ENCODE assay signal across 1 cellular context in the genomic region with DNA sequence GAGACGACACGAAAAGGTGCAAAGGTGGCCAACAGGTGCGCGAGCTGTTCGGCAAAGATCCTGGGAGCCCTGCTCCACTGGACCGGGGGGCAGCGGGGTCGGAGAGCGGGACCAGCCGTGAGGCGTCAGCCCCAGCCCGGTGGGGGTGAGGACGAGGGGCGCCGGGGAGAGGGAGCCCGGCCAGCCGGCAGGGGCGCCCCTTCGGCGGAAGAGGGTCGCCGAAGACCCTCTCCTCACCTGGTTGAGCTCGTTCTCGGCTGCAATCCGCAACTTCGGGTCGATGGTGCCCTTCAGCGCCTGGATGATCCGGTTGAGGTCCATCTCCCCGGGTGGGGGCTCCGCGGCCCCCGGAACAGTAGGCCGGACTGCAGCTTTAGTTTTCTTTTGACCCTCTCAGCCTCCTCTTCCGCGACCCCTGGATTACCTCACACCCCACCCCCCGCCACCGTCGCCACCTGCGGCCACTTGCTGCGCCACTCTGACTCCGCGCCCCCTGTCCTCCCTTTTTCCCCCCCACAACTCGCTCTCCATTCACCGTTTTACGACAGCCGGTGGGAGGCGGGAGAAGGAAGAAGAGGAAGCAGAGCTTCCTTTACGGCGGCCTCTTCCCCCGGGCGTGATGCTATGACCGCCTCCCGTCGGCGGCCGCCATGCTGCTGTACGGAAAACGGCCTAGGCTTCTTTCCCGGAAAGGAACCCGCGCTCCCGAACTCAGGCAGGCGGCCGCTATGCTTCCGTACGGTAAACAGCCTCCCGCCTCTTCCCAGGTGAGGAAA.
TF ChIP-seq lines count a peak whose summit lies in the region.

A gene (minus strand): TSS at position 543 of the 776 bp plus-strand sequence. CDS start 222 bp downstream, at position 321.

TF ChIP-seq in HepG2, 621 proteins besides CTCF, POLR2A, EP300 and RAD21 (continued from another document and continues in another):
- TF ChIP-seq, protein P1, sequence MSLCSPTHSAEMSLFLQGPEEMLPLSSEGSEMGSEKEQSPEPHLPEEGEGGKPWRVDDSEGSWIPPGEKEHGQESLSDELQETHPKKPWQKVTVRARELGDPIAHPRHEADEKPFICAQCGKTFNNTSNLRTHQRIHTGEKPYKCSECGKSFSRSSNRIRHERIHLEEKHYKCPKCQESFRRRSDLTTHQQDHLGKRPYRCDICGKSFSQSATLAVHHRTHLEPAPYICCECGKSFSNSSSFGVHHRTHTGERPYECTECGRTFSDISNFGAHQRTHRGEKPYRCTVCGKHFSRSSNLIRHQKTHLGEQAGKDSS (CRISPR knock-in tag; IDR thresholded peaks at IDR 0.05; ENCODE audit: borderline replicate concordance, low read depth) = 0 out of 2 replicates have a peak, but pooled peaks have one; percentile 8
- no peak for TF ChIP-seq TOE1 (CRISPR knock-in tag; IDR thresholded peaks at IDR 0.05)
- TF ChIP-seq NFATC3 (CRISPR knock-in tag; IDR thresholded peaks at IDR 0.05) = 0 out of 2 replicates have a peak, but pooled peaks have one; percentile 4
- peak; percentile 24; the same call in 1 of the 3 replicates for TF ChIP-seq MXI1 (IDR thresholded peaks at IDR 0.05; ENCODE audit: borderline replicate concordance, low read depth, low read length)
- TF ChIP-seq NRL (CRISPR knock-in tag; IDR thresholded peaks at IDR 0.05; ENCODE audit: borderline replicate concordance) = peak; percentile 33; the same call in 1 of the 2 replicates
- TF ChIP-seq ZNF558 (CRISPR knock-in tag; IDR thresholded peaks at IDR 0.05; ENCODE audit: borderline replicate concordance) = peak; percentile 50; the same call in 1 of the 2 replicates
- peak; percentile 50; the same call in 1 of the 2 replicates for TF ChIP-seq ISL2 (CRISPR knock-in tag; IDR thresholded peaks at IDR 0.05)
- TF ChIP-seq ZNF326 (CRISPR knock-in tag; IDR thresholded peaks at IDR 0.05; ENCODE audit: borderline replicate concordance) = no peak
- TF ChIP-seq, protein P2, sequence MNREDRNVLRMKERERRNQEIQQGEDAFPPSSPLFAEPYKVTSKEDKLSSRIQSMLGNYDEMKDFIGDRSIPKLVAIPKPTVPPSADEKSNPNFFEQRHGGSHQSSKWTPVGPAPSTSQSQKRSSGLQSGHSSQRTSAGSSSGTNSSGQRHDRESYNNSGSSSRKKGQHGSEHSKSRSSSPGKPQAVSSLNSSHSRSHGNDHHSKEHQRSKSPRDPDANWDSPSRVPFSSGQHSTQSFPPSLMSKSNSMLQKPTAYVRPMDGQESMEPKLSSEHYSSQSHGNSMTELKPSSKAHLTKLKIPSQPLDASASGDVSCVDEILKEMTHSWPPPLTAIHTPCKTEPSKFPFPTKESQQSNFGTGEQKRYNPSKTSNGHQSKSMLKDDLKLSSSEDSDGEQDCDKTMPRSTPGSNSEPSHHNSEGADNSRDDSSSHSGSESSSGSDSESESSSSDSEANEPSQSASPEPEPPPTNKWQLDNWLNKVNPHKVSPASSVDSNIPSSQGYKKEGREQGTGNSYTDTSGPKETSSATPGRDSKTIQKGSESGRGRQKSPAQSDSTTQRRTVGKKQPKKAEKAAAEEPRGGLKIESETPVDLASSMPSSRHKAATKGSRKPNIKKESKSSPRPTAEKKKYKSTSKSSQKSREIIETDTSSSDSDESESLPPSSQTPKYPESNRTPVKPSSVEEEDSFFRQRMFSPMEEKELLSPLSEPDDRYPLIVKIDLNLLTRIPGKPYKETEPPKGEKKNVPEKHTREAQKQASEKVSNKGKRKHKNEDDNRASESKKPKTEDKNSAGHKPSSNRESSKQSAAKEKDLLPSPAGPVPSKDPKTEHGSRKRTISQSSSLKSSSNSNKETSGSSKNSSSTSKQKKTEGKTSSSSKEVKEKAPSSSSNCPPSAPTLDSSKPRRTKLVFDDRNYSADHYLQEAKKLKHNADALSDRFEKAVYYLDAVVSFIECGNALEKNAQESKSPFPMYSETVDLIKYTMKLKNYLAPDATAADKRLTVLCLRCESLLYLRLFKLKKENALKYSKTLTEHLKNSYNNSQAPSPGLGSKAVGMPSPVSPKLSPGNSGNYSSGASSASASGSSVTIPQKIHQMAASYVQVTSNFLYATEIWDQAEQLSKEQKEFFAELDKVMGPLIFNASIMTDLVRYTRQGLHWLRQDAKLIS (CRISPR knock-in tag; IDR thresholded peaks at IDR 0.05) = no peak
- 0 out of 2 replicates have a peak, but pooled peaks have one; percentile 60 for TF ChIP-seq ZSCAN30 (CRISPR knock-in tag; IDR thresholded peaks at IDR 0.05)
- TF ChIP-seq SMAD9 (CRISPR knock-in tag; IDR thresholded peaks at IDR 0.05) = peak; percentile 72; the same call in 1 of the 2 replicates
- TF ChIP-seq, protein P3, sequence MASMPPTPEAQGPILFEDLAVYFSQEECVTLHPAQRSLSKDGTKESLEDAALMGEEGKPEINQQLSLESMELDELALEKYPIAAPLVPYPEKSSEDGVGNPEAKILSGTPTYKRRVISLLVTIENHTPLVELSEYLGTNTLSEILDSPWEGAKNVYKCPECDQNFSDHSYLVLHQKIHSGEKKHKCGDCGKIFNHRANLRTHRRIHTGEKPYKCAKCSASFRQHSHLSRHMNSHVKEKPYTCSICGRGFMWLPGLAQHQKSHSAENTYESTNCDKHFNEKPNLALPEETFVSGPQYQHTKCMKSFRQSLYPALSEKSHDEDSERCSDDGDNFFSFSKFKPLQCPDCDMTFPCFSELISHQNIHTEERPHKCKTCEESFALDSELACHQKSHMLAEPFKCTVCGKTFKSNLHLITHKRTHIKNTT (CRISPR knock-in tag; IDR thresholded peaks at IDR 0.05) = 0 out of 2 replicates have a peak, but pooled peaks have one; percentile 47
- peak; percentile 99 for TF ChIP-seq YY1 (IDR thresholded peaks at IDR 0.05; ENCODE audit: insufficient read depth, insufficient replicate concordance, low read depth, low read length)
- 0 out of 2 replicates have a peak, but pooled peaks have one; percentile 45 for TF ChIP-seq RFXAP (CRISPR knock-in tag; IDR thresholded peaks at IDR 0.05; ENCODE audit: borderline replicate concordance)
- 0 out of 2 replicates have a peak, but pooled peaks have one; percentile 18 for TF ChIP-seq ATF7-NPFF (CRISPR knock-in tag; IDR thresholded peaks at IDR 0.05; ENCODE audit: low read depth)
- TF ChIP-seq ZNF850 (CRISPR knock-in tag; conservative IDR thresholded peaks at IDR 0.05) = no peak
- peak; percentile 97 for TF ChIP-seq ZBTB7A (CRISPR knock-in tag; IDR thresholded peaks at IDR 0.05)
- TF ChIP-seq MEF2D (CRISPR knock-in tag; IDR thresholded peaks at IDR 0.05) = peak; percentile 62; the same call in 1 of the 2 replicates
- TF ChIP-seq RXRB (CRISPR knock-in tag; IDR thresholded peaks at IDR 0.05; ENCODE audit: borderline replicate concordance) = peak; percentile 9; the same call in 1 of the 2 replicates
- TF ChIP-seq EHMT2 (IDR thresholded peaks at IDR 0.05; ENCODE audit: borderline replicate concordance, low read depth, low read length) = peak; percentile 53; the same call in 1 of the 2 replicates
- TF ChIP-seq ZNF563 (CRISPR knock-in tag; IDR thresholded peaks at IDR 0.05) = peak; percentile 62
- peak; percentile 39; the same call in 1 of the 2 replicates for TF ChIP-seq BCL6 (CRISPR knock-in tag; IDR thresholded peaks at IDR 0.05)
- 0 out of 2 replicates have a peak, but pooled peaks have one; percentile 22 for TF ChIP-seq ZNF616 (CRISPR knock-in tag; IDR thresholded peaks at IDR 0.05; ENCODE audit: low read depth)
- TF ChIP-seq NFKBIZ (CRISPR knock-in tag; IDR thresholded peaks at IDR 0.05) = 0 out of 2 replicates have a peak, but pooled peaks have one; percentile 17
- peak; percentile 23 for TF ChIP-seq XRCC5 (optimal IDR thresholded peaks at IDR 0.05; ENCODE audit: low read length)
- TF ChIP-seq KAT8 (CRISPR knock-in tag; IDR thresholded peaks at IDR 0.05) = peak; percentile 89
- TF ChIP-seq ZNF557 (CRISPR knock-in tag; IDR thresholded peaks at IDR 0.05) = peak; percentile 46; the same call in 1 of the 2 replicates
- TF ChIP-seq, protein P4, sequence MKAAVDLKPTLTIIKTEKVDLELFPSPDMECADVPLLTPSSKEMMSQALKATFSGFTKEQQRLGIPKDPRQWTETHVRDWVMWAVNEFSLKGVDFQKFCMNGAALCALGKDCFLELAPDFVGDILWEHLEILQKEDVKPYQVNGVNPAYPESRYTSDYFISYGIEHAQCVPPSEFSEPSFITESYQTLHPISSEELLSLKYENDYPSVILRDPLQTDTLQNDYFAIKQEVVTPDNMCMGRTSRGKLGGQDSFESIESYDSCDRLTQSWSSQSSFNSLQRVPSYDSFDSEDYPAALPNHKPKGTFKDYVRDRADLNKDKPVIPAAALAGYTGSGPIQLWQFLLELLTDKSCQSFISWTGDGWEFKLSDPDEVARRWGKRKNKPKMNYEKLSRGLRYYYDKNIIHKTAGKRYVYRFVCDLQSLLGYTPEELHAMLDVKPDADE (CRISPR knock-in tag; IDR thresholded peaks at IDR 0.05) = no peak
- TF ChIP-seq ZKSCAN1 (IDR thresholded peaks at IDR 0.05; ENCODE audit: low read length) = peak; percentile 44; the same call in 1 of the 2 replicates
- peak; percentile 70 for TF ChIP-seq ZFP90 (CRISPR knock-in tag; IDR thresholded peaks at IDR 0.05; ENCODE audit: borderline replicate concordance)
- TF ChIP-seq ZFP82 (CRISPR knock-in tag; IDR thresholded peaks at IDR 0.05; ENCODE audit: borderline replicate concordance) = no peak
- 0 out of 2 replicates have a peak, but pooled peaks have one; percentile 24 for TF ChIP-seq ZNF441 (CRISPR knock-in tag; IDR thresholded peaks at IDR 0.05; ENCODE audit: borderline replicate concordance)
- peak; percentile 82 for TF ChIP-seq ZFX (CRISPR knock-in tag; IDR thresholded peaks at IDR 0.05; ENCODE audit: low read depth)
- 0 out of 2 replicates have a peak, but pooled peaks have one; percentile 9 for TF ChIP-seq FOSL2 (CRISPR knock-in tag; IDR thresholded peaks at IDR 0.05)
- TF ChIP-seq LCORL (IDR thresholded peaks at IDR 0.05) = no peak
- TF ChIP-seq LCORL (CRISPR knock-in tag; IDR thresholded peaks at IDR 0.05) = no peak; the same call in 1 of the 2 replicates
- TF ChIP-seq NR3C1 (CRISPR knock-in tag; IDR thresholded peaks at IDR 0.05) = no peak
- no peak for TF ChIP-seq NR1H2 (CRISPR knock-in tag; IDR thresholded peaks at IDR 0.05; ENCODE audit: borderline replicate concordance, low read depth)
- TF ChIP-seq FOXK1 (CRISPR knock-in tag; IDR thresholded peaks at IDR 0.05; ENCODE audit: borderline replicate concordance, low read depth) = peak; percentile 70; the same call in 1 of the 2 replicates
- peak; percentile 69 for TF ChIP-seq SRSF1 (optimal IDR thresholded peaks at IDR 0.05; ENCODE audit: low read depth, low read length)
- TF ChIP-seq PTBP1 (IDR thresholded peaks at IDR 0.05; ENCODE audit: low read depth, low read length, poor library complexity, severe bottlenecking) = no peak
- peak; percentile 48 for TF ChIP-seq CREB1 (IDR thresholded peaks at IDR 0.05)
- peak; percentile 68 for TF ChIP-seq CREB1 (CRISPR knock-in tag; IDR thresholded peaks at IDR 0.05)
- TF ChIP-seq MEIS1 (CRISPR knock-in tag; IDR thresholded peaks at IDR 0.05; ENCODE audit: borderline replicate concordance) = 0 out of 2 replicates have a peak, but pooled peaks have one; percentile 47
- peak; percentile 46; the same call in 1 of the 2 replicates for TF ChIP-seq ZNF792 (CRISPR knock-in tag; IDR thresholded peaks at IDR 0.05)
- TF ChIP-seq ZSCAN21 (CRISPR knock-in tag; IDR thresholded peaks at IDR 0.05; ENCODE audit: borderline replicate concordance) = no peak
- TF ChIP-seq, protein P5, sequence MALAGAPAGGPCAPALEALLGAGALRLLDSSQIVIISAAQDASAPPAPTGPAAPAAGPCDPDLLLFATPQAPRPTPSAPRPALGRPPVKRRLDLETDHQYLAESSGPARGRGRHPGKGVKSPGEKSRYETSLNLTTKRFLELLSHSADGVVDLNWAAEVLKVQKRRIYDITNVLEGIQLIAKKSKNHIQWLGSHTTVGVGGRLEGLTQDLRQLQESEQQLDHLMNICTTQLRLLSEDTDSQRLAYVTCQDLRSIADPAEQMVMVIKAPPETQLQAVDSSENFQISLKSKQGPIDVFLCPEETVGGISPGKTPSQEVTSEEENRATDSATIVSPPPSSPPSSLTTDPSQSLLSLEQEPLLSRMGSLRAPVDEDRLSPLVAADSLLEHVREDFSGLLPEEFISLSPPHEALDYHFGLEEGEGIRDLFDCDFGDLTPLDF (CRISPR knock-in tag; IDR thresholded peaks at IDR 0.05) = peak; percentile 87
- TF ChIP-seq, protein P6, sequence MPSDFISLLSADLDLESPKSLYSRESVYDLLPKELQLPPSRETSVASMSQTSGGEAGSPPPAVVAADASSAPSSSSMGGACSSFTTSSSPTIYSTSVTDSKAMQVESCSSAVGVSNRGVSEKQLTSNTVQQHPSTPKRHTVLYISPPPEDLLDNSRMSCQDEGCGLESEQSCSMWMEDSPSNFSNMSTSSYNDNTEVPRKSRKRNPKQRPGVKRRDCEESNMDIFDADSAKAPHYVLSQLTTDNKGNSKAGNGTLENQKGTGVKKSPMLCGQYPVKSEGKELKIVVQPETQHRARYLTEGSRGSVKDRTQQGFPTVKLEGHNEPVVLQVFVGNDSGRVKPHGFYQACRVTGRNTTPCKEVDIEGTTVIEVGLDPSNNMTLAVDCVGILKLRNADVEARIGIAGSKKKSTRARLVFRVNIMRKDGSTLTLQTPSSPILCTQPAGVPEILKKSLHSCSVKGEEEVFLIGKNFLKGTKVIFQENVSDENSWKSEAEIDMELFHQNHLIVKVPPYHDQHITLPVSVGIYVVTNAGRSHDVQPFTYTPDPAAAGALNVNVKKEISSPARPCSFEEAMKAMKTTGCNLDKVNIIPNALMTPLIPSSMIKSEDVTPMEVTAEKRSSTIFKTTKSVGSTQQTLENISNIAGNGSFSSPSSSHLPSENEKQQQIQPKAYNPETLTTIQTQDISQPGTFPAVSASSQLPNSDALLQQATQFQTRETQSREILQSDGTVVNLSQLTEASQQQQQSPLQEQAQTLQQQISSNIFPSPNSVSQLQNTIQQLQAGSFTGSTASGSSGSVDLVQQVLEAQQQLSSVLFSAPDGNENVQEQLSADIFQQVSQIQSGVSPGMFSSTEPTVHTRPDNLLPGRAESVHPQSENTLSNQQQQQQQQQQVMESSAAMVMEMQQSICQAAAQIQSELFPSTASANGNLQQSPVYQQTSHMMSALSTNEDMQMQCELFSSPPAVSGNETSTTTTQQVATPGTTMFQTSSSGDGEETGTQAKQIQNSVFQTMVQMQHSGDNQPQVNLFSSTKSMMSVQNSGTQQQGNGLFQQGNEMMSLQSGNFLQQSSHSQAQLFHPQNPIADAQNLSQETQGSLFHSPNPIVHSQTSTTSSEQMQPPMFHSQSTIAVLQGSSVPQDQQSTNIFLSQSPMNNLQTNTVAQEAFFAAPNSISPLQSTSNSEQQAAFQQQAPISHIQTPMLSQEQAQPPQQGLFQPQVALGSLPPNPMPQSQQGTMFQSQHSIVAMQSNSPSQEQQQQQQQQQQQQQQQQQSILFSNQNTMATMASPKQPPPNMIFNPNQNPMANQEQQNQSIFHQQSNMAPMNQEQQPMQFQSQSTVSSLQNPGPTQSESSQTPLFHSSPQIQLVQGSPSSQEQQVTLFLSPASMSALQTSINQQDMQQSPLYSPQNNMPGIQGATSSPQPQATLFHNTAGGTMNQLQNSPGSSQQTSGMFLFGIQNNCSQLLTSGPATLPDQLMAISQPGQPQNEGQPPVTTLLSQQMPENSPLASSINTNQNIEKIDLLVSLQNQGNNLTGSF (CRISPR knock-in tag; IDR thresholded peaks at IDR 0.05) = peak; percentile 42; the same call in 1 of the 2 replicates
- 0 out of 2 replicates have a peak, but pooled peaks have one; percentile 57 for TF ChIP-seq ZBTB20 (CRISPR knock-in tag; IDR thresholded peaks at IDR 0.05; ENCODE audit: borderline replicate concordance, low read depth)
